Comparison of ENCODE assay signal across 33 cellular contexts in the genomic region with DNA sequence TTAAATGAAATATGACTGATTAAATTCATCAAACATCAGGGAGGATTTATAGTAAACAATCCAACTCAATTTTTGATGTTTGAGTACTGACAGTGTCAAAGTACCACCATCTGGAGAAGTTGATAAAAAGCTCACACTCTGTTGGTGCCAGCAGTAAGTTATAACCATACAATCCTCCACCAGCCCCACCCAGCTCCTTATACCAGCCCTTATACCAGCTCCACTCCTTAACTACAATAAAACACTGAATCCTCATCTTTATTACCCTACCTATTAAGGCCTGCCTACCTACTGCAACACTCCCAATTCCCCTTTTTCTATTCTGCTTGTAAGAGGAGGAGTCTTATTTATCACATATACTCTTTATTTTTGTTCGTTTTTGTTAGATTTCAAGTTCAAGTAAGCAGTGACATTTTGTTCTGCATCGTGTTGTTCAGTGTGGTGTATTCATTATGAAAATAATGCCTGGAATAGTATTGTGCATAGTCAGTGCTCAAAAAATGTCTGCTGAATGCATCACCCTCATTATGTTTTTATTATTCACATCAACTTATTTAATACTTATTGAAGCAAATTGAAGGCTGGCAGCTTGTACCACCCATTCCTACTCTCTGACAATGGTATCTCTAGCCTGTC.
DNase-seq lines count a peak whose midpoint lies in the region; ATAC-seq, FAIRE-seq and TF ChIP-seq lines count a peak whose summit lies in the region.
"Had no signal": no experiment of that assay in that cellular context is flagged by ENCODE, and none has a peak within 500 bp of the region (broad histone marks: within the 10 kb centered on the region; RNA-seq: fewer than 3 reads in every experiment).

No MANE protein-coding gene starts in this region.

- H3K4me2 ChIP-seq in astrocyte (ENCODE audit: low read length), result peak overlapping the region; percentile 43
- H3K4me2 ChIP-seq: A549 had no signal

- no peak for FAIRE-seq in astrocyte (lab: Jason Lieb, UNC)
- FAIRE-seq: A549, D721Med, GM19239, urothelium cell line had no signal

- H3K79me2 ChIP-seq in ACC112 (ENCODE audit: control insufficient read depth, insufficient read depth, low read length, unreplicated experiment) (no peaks in the 10 kb centered on the region), astrocyte (ENCODE audit: insufficient read depth, low read length) (no peaks in the 10 kb centered on the region)

- TF ChIP-seq CTCF in astrocyte (IDR thresholded peaks at IDR 0.05; ENCODE audit: insufficient read depth, low read depth, low read length) (no peak), foreskin fibroblast (IDR thresholded peaks at IDR 0.05; ENCODE audit: low read depth, low read length) (no peak), GM10248 (IDR thresholded peaks at IDR 0.05; ENCODE audit: control extremely low read depth, extremely low read depth, low read depth, missing control alignments) (no peak)

- H4K20me1 ChIP-seq in astrocyte (ENCODE audit: insufficient read depth, low read length), result no peaks in the 10 kb centered on the region

- no peak overlapping the region for H3K4me3 Mint-ChIP-seq in astrocyte (ENCODE audit: unreplicated experiment)
- H3K4me3 Mint-ChIP-seq in effector memory CD8-positive, alpha-beta T cell, result no peak overlapping the region
- H3K4me3 Mint-ChIP-seq: activated CD4-positive, alpha-beta T cell treated with anti-CD3 and anti-CD28 coated beads for 36 hours; CD14-positive monocyte; immature natural killer cell; mesothelial cell of epicardium; natural killer cell; T-helper 17 cell had no signal

- peaks cover 21% of the 10 kb centered on the region for H3K4me1 Mint-ChIP-seq in astrocyte (ENCODE audit: low read depth, unreplicated experiment)
- H3K4me1 Mint-ChIP-seq in effector memory CD8-positive, alpha-beta T cell (ENCODE audit: low read depth in 2 of 2), result no peaks in the 10 kb centered on the region
- H3K4me1 Mint-ChIP-seq: activated CD4-positive, alpha-beta T cell treated with anti-CD3 and anti-CD28 coated beads for 36 hours; CD14-positive monocyte; immature natural killer cell; mesothelial cell of epicardium; natural killer cell; T-helper 17 cell had no signal

- H3K9me3 ChIP-seq in astrocyte (ENCODE audit: insufficient read depth, low read depth, low read length), result no peaks in the 10 kb centered on the region
- H3K9me3 ChIP-seq: A549, ovary, testis had no signal

- H3K4me1 ChIP-seq in ACC112 (ENCODE audit: control insufficient read depth, insufficient read depth, low read length, unreplicated experiment) (peaks cover 36% of the 10 kb centered on the region), astrocyte (ENCODE audit: insufficient read depth, low read length) (peaks cover 18% of the 10 kb centered on the region)
- H3K4me1 ChIP-seq: A549, left ventricle myocardium inferior, spleen, testis had no signal

- H3K36me3 Mint-ChIP-seq in astrocyte (ENCODE audit: low read depth, unreplicated experiment), result no peaks in the 10 kb centered on the region
- H3K36me3 Mint-ChIP-seq in effector memory CD8-positive, alpha-beta T cell (ENCODE audit: insufficient read depth), result peaks cover 3% of the 10 kb centered on the region
- H3K36me3 Mint-ChIP-seq: CD14-positive monocyte, immature natural killer cell, mesothelial cell of epicardium, natural killer cell had no signal

- peaks cover 7% of the 10 kb centered on the region for H3K36me3 ChIP-seq in ACC112 (ENCODE audit: insufficient read depth, low read length)
- H3K36me3 ChIP-seq in astrocyte (ENCODE audit: insufficient read depth, low read length), result no peaks in the 10 kb centered on the region
- H3K36me3 ChIP-seq: left ventricle myocardium inferior, ovary, spleen had no signal

- H2AFZ ChIP-seq in ACC112 (ENCODE audit: low read length, unreplicated experiment) (peak overlapping the region; percentile 79), astrocyte (ENCODE audit: low read depth, low read length) (no peak overlapping the region)

- H3K9me3 Mint-ChIP-seq in astrocyte (ENCODE audit: unreplicated experiment), result no peaks in the 10 kb centered on the region
- peaks cover 0 to 7% of the 10 kb centered on the region in 2 donors for H3K9me3 Mint-ChIP-seq in effector memory CD8-positive, alpha-beta T cell

- H3K27ac Mint-ChIP-seq in astrocyte (ENCODE audit: unreplicated experiment), result no peak overlapping the region
- H3K27ac Mint-ChIP-seq in effector memory CD8-positive, alpha-beta T cell, result no peak overlapping the region
- H3K27ac Mint-ChIP-seq: activated CD4-positive, alpha-beta T cell treated with anti-CD3 and anti-CD28 coated beads for 36 hours; CD14-positive monocyte; immature natural killer cell; mesothelial cell of epicardium; natural killer cell; T-helper 17 cell had no signal

- DNase-seq in HS-27A (ENCODE audit: low read depth), result peak; percentile 43
- peak; percentile 46 for DNase-seq in astrocyte (ENCODE audit: low read depth)
- DNase-seq in foreskin fibroblast, result peak; percentile 71 to 83
- DNase-seq in NCI-H2227 (lab: John Stamatoyannopoulos, UW; ENCODE audit: unreplicated experiment), result no peak
- DNase-seq in effector memory CD8-positive, alpha-beta T cell, result no peak
- no peak for DNase-seq in GM10248 (ENCODE audit: extremely low spot score)
- DNase-seq: activated CD4-positive, alpha-beta T cell treated with anti-CD3 and anti-CD28 coated beads for 36 hours; activated CD8-positive, alpha-beta memory T cell treated with anti-CD3 and anti-CD28 coated beads for 24 hours; activated gamma-delta T cell; activated T-cell treated with anti-CD3 and anti-CD28 coated beads, Interleukin-2, amount 50 U/mL, for 1 hour; dermis blood vessel endothelial cell; foreskin melanocyte; hippocampal formation; immature natural killer cell; left ventricle myocardium inferior; natural killer cell; NCI-H146; NCI-H510A treated with DMSO at 0.1 percent for 48 hours; ovary; retina; spleen; stimulated activated CD4-positive, alpha-beta T cell treated with anti-CD3 and anti-CD28 coated beads, Interleukin-4, amount 100 ng/mL, for 1 hour; stimulated activated naive CD4-positive, alpha-beta T cell; T-helper 17 cell; testis had no signal

- peak overlapping the region; percentile 39; the same call in 1 of the 2 replicates for H3K4me3 ChIP-seq in ACC112 (ENCODE audit: low read depth, low read length)
- H3K4me3 ChIP-seq in astrocyte (ENCODE audit: insufficient read depth, low read depth, low read length), result no peak overlapping the region
- H3K4me3 ChIP-seq in foreskin fibroblast (ENCODE audit: low read depth in 1 of 2, low read length in 2 of 2), result no peak overlapping the region
- H3K4me3 ChIP-seq: A549, left ventricle myocardium inferior, ovary, spleen, testis had no signal

- H3K9ac ChIP-seq in astrocyte (ENCODE audit: low read length), result peak overlapping the region; percentile 5

- POLR2A ChIA-PET in GM10248 (lab: Yijun Ruan, JAX), result no interaction called here

- no peak for ATAC-seq in effector memory CD8-positive, alpha-beta T cell (replicated peaks)
- ATAC-seq in GM19328 (IDR thresholded peaks at IDR 0.05; ENCODE audit: unreplicated experiment), result no peak
- ATAC-seq: A549; activated CD4-positive, alpha-beta T cell treated with anti-CD3 and anti-CD28 coated beads for 36 hours; natural killer cell; T-helper 17 cell had no signal

- H3K27ac ChIP-seq in ACC112 (ENCODE audit: low read depth, low read length), result peak overlapping the region; percentile 95
- H3K27ac ChIP-seq in astrocyte (ENCODE audit: low read depth, low read length), result peak overlapping the region; percentile 59
- H3K27ac ChIP-seq: A549, left ventricle myocardium inferior, ovary, spleen, testis had no signal

- CTCF ChIA-PET in GM10248 (lab: Yijun Ruan, JAX), result interaction anchor here (1.3 kb wide), 1 partner anchor 56 kb away, joined by 3 read pairs; no protein-coding TSS in a partner anchor

- H3K27me3 ChIP-seq in ACC112 (ENCODE audit: insufficient read depth, low read length) (no peaks in the 10 kb centered on the region), astrocyte (ENCODE audit: insufficient read depth, low read length) (no peaks in the 10 kb centered on the region)
- H3K27me3 ChIP-seq: ovary, spleen, testis had no signal

- H3K27me3 Mint-ChIP-seq in astrocyte (ENCODE audit: low read depth, unreplicated experiment), result no peaks in the 10 kb centered on the region
- no peaks in the 10 kb centered on the region for H3K27me3 Mint-ChIP-seq in effector memory CD8-positive, alpha-beta T cell
- H3K27me3 Mint-ChIP-seq: activated CD4-positive, alpha-beta T cell treated with anti-CD3 and anti-CD28 coated beads for 36 hours; T-helper 17 cell had no signal

Comparison
In these comparisons a context has a peak if more than half of its experiments do, and no peak if none do; other contexts are left out.
1. DNase-seq: peak in HS-27A (single experiment), astrocyte (single experiment) and foreskin fibroblast (2 of 2); none in NCI-H2227 (single experiment), effector memory CD8-positive, alpha-beta T cell (0 of 3) and GM10248 (single experiment).